In genomic region chr19:19515764-19516519, GRCh38 we compare ENCODE assay signal across 8 cellular contexts. TPM values are rescaled to one million over a fixed set of nuclear protein-coding genes. Genes with fewer than 3 reads are reported as not detected.
DNase-seq lines count a peak whose midpoint lies in the region; ATAC-seq and TF ChIP-seq lines count a peak whose summit lies in the region.

Gene NDUFA13 (plus strand): TSS chr19:19516225. CDS start chr19:19516239, 14 bp downstream.

- peak within 1 kb of the TSS; percentile 84 for H3K4me3 ChIP-seq in GM08714 (ENCODE audit: low read length)

- peaks cover 10% of the 10 kb centered on the region for H3K36me3 Mint-ChIP-seq in activated naive CD4-positive, alpha-beta T cell treated with anti-CD3 and anti-CD28 coated beads, Interleukin-2, amount 50 U/mL, for 24 hours
- H3K36me3 Mint-ChIP-seq in glutamatergic neuron (ENCODE audit: unreplicated experiment), result no peaks in the 10 kb centered on the region

- ATAC-seq in HG02610 (IDR thresholded peaks at IDR 0.05; ENCODE audit: unreplicated experiment) (peak; percentile 82), SK-N-SH treated with all-trans-retinoic acid at 6 μM for 48 hours (peak; percentile 94), omental fat pad (ENCODE audit: low FRiP score) (peak; percentile 84)

- H3K27ac Mint-ChIP-seq in activated naive CD4-positive, alpha-beta T cell treated with anti-CD3 and anti-CD28 coated beads, Interleukin-2, amount 50 U/mL, for 24 hours, result peak within 1 kb of the TSS; percentile 93
- H3K27ac Mint-ChIP-seq in glutamatergic neuron (ENCODE audit: unreplicated experiment), result peak within 1 kb of the TSS; percentile 85

- no peaks in the 10 kb centered on the region for H3K9me3 Mint-ChIP-seq in activated naive CD4-positive, alpha-beta T cell treated with anti-CD3 and anti-CD28 coated beads, Interleukin-2, amount 50 U/mL, for 24 hours
- peaks cover 5% of the 10 kb centered on the region for H3K9me3 Mint-ChIP-seq in glutamatergic neuron (ENCODE audit: unreplicated experiment)

- H3K4me1 Mint-ChIP-seq in activated naive CD4-positive, alpha-beta T cell treated with anti-CD3 and anti-CD28 coated beads, Interleukin-2, amount 50 U/mL, for 24 hours, result peaks cover 30% of the 10 kb centered on the region
- H3K4me1 Mint-ChIP-seq in glutamatergic neuron (ENCODE audit: low read depth, unreplicated experiment), result no peaks in the 10 kb centered on the region

- no peaks in the 10 kb centered on the region for H3K27me3 Mint-ChIP-seq in activated naive CD4-positive, alpha-beta T cell treated with anti-CD3 and anti-CD28 coated beads, Interleukin-2, amount 50 U/mL, for 24 hours
- peaks cover 14% of the 10 kb centered on the region for H3K27me3 Mint-ChIP-seq in glutamatergic neuron (ENCODE audit: unreplicated experiment)

- TF ChIP-seq CTCF in glutamatergic neuron (IDR thresholded peaks at IDR 0.05; ENCODE audit: partially characterized antibody, unreplicated experiment) (no peak), omental fat pad (IDR thresholded peaks at IDR 0.05) (no peak)

- DNase-seq in NCI-H1092 treated with DMSO at 0.1 percent for 48 hours (lab: John Stamatoyannopoulos, UW) (peak; percentile 71), glutamatergic neuron (peak; percentile 96), omental fat pad (ENCODE audit: low spot score) (peak; percentile 94)

- H3K27ac ChIP-seq in temporal lobe (ENCODE audit: low read depth, low read length), result peak within 1 kb of the TSS; percentile 78

- peak within 1 kb of the TSS; percentile 91 for H3K4me3 Mint-ChIP-seq in activated naive CD4-positive, alpha-beta T cell treated with anti-CD3 and anti-CD28 coated beads, Interleukin-2, amount 50 U/mL, for 24 hours
- H3K4me3 Mint-ChIP-seq in glutamatergic neuron (ENCODE audit: unreplicated experiment), result peak within 1 kb of the TSS; percentile 91

TF ChIP-seq in SK-N-SH treated with all-trans-retinoic acid at 6 μM for 48 hours, 23 proteins besides CTCF, POLR2A, EP300 and RAD21:
- TF ChIP-seq ZFP3 (CRISPR knock-in tag; IDR thresholded peaks at IDR 0.05) (0 out of 2 replicates have a peak, but pooled peaks have one; percentile 10), ARNTL (CRISPR knock-in tag; IDR thresholded peaks at IDR 0.05; ENCODE audit: borderline replicate concordance, low read depth) (no peak)

RNA-seq across cellular contexts. Expression of gene NDUFA13, which starts in this region (rescaled TPM):
- total RNA-seq in glutamatergic neuron (ENCODE audit: unreplicated experiment), result 394 TPM
- total RNA-seq in omental fat pad, result 10 to 100 TPM; 57.4 to 97.2 (median 63.9) TPM
- 40.8 TPM for total RNA-seq in temporal lobe

Comparison
In these comparisons a context has a peak if more than half of its experiments do, and no peak if none do; other contexts are left out.
1. Peak in every context shown above with its lines: DNase-seq, ATAC-seq, H3K4me3 ChIP-seq and H3K27ac ChIP-seq.